Comparison of ENCODE assay signal across 19 cellular contexts in genomic region chr7:85095816-85096215, GRCh38.
A peak's percentile ranks its signal among the peaks of the same experiment; 100 is the strongest.
DNase-seq lines count a peak whose midpoint lies in the region; ATAC-seq, FAIRE-seq and TF ChIP-seq lines count a peak whose summit lies in the region.
"Had no signal": no experiment of that assay in that cellular context is flagged by ENCODE, and none has a peak within 500 bp of the region (broad histone marks: within the 10 kb centered on the region; RNA-seq: fewer than 3 reads in every experiment).

No MANE protein-coding gene starts in this region.

- ATAC-seq in Right ventricle myocardium inferior: no peak
- ATAC-seq in aorta (ENCODE audit: low FRiP score): peak; percentile 67
- ATAC-seq in T-helper 17 cell: no peak
- ATAC-seq in HG03442 (IDR thresholded peaks at IDR 0.05; ENCODE audit: unreplicated experiment): no peak

- H3K4me1 ChIP-seq in left ventricle myocardium inferior: peaks cover 20% of the 10 kb centered on the region
- no peaks in the 10 kb centered on the region for H3K4me1 ChIP-seq in keratinocyte (ENCODE audit: control insufficient read depth, extremely low read depth, insufficient read depth, low read length)
- H3K4me1 ChIP-seq in aorta (ENCODE audit: control insufficient read depth in 1 of 2, insufficient read depth in 2 of 2, low read length in 2 of 2): peaks cover 0 to 3% of the 10 kb centered on the region in 2 donors

- no peak overlapping the region for H3K9ac ChIP-seq in keratinocyte (ENCODE audit: control insufficient read depth, extremely low read depth, insufficient read depth, low read length)

- dilution Hi-C loops in keratinocyte (cut with MboI; ENCODE audit: extremely low pct_ligation_motif_present, low sequenced_read_pairs): no loop called here

- H3K27me3 Mint-ChIP-seq in T-helper 17 cell: no peaks in the 10 kb centered on the region
- H3K27me3 Mint-ChIP-seq: CD4-positive, alpha-beta T cell had no signal

- no peak for DNase-seq in left ventricle myocardium inferior
- DNase-seq in Right ventricle myocardium inferior (ENCODE audit: missing footprints): no peak
- no peak for DNase-seq in coronary artery (ENCODE audit: low spot score)
- no peak for DNase-seq in keratinocyte (ENCODE audit: low read depth, low spot score)
- no peak for DNase-seq in aorta
- DNase-seq in T-helper 17 cell: no peak
- DNase-seq in SK-N-DZ (ENCODE audit: low spot score): no peak
- DNase-seq: CD4-positive, alpha-beta T cell; KBM-7; NCI-H1417 treated with DMSO at 0.1 percent for 48 hours; NCI-H187 treated with DMSO at 0.1 percent for 48 hours; NCI-H226; NCI-H524 treated with DMSO at 0.1 percent for 48 hours; SIG-M5 had no signal

- H3K79me2 ChIP-seq in keratinocyte (ENCODE audit: control insufficient read depth, insufficient read depth, low read length): no peaks in the 10 kb centered on the region

- H3K4me2 ChIP-seq in keratinocyte (ENCODE audit: control insufficient read depth, extremely low read depth, insufficient read depth, low read depth, low read length): no peak overlapping the region

- FAIRE-seq in keratinocyte (lab: Jason Lieb, UNC): peak; percentile 39
- FAIRE-seq: A204.1, GM12892, GM18507, H54 had no signal

- no peak overlapping the region for H3K4me3 Mint-ChIP-seq in T-helper 17 cell
- H3K4me3 Mint-ChIP-seq: CD4-positive, alpha-beta T cell had no signal

- no peaks in the 10 kb centered on the region for H4K20me1 ChIP-seq in keratinocyte (ENCODE audit: control insufficient read depth, extremely low read depth, insufficient read depth, low read length)

- TF ChIP-seq CTCF in left ventricle myocardium inferior (IDR thresholded peaks at IDR 0.05; ENCODE audit: borderline replicate concordance) (no peak), coronary artery (IDR thresholded peaks at IDR 0.05) (no peak), keratinocyte (optimal IDR thresholded peaks at IDR 0.05 in 1 of 3, IDR thresholded peaks at IDR 0.05 in 1 of 3, conservative IDR thresholded peaks at IDR 0.05 in 1 of 3; ENCODE audit: extremely low read depth in 1 of 3, insufficient read depth in 2 of 3, low read length in 3 of 3) (no peak)

- H3K4me1 Mint-ChIP-seq in T-helper 17 cell: no peaks in the 10 kb centered on the region

- H3K4me3 ChIP-seq in left ventricle myocardium inferior (no peak overlapping the region), coronary artery (no peak overlapping the region), keratinocyte (ENCODE audit: control insufficient read depth in 2 of 3, extremely low read depth in 1 of 3, insufficient read depth in 2 of 3, low read depth in 1 of 3, low read length in 3 of 3) (no peak overlapping the region), aorta (ENCODE audit: low read length in 2 of 2) (no peak overlapping the region)

- intact Hi-C loops in left ventricle myocardium inferior (cut with micrococcal nuclease) (no loop called here), Right ventricle myocardium inferior (cut with DNase I) (no loop called here), aorta (cut with DNase I) (no loop called here)

- H3K36me3 ChIP-seq in left ventricle myocardium inferior (no peaks in the 10 kb centered on the region), keratinocyte (ENCODE audit: control insufficient read depth in 2 of 2, extremely low read depth in 1 of 2, insufficient read depth in 2 of 2, low read length in 2 of 2) (no peaks in the 10 kb centered on the region), aorta (ENCODE audit: control insufficient read depth in 1 of 2, insufficient read depth in 2 of 2, low read length in 1 of 2) (no peaks in the 10 kb centered on the region)

- H3K27ac Mint-ChIP-seq in T-helper 17 cell: no peak overlapping the region
- H3K27ac Mint-ChIP-seq: CD4-positive, alpha-beta T cell had no signal

- no peaks in the 10 kb centered on the region for H3K9me3 ChIP-seq in left ventricle myocardium inferior (replicated peaks)
- no peaks in the 10 kb centered on the region for H3K9me3 ChIP-seq in keratinocyte (ENCODE audit: control insufficient read depth, low read depth, low read length)
- H3K9me3 ChIP-seq in aorta (ENCODE audit: control insufficient read depth, low read length): no peaks in the 10 kb centered on the region
- no peaks in the 10 kb centered on the region for H3K9me3 ChIP-seq in T-helper 17 cell (ENCODE audit: control insufficient read depth, low read length, poor library complexity, severe bottlenecking)

- no peaks in the 10 kb centered on the region for H3K27me3 ChIP-seq in left ventricle myocardium inferior (ENCODE audit: low read depth)
- H3K27me3 ChIP-seq in keratinocyte (ENCODE audit: control insufficient read depth, extremely low read depth, insufficient read depth, low read length): no peaks in the 10 kb centered on the region
- H3K27me3 ChIP-seq in aorta (ENCODE audit: control insufficient read depth in 1 of 2, insufficient read depth in 2 of 2, low read length in 1 of 2): no peaks in the 10 kb centered on the region

- no peaks in the 10 kb centered on the region for H3K9me1 ChIP-seq in keratinocyte (ENCODE audit: control insufficient read depth, extremely low read depth, insufficient read depth, low read length)

- H3K36me3 Mint-ChIP-seq in T-helper 17 cell (ENCODE audit: low read depth): no peaks in the 10 kb centered on the region

- peak overlapping the region; percentile 48 for H3K27ac ChIP-seq in left ventricle myocardium inferior (replicated peaks)
- peak overlapping the region; percentile 37 to 64 for H3K27ac ChIP-seq in coronary artery
- H3K27ac ChIP-seq in keratinocyte (ENCODE audit: control insufficient read depth, insufficient read depth, low read length): no peak overlapping the region
- no peak overlapping the region for H3K27ac ChIP-seq in aorta (ENCODE audit: low read depth in 1 of 2, low read length in 2 of 2)

- WGBS in aorta, 2 donors: 1 to 6% methylated on average over 2 of the region's 2 CpGs

- no peak overlapping the region for H2AFZ ChIP-seq in keratinocyte (ENCODE audit: control insufficient read depth, low read length)

Comparison
In these comparisons a context has a peak if more than half of its experiments do, and no peak if none do; other contexts are left out.
1. H3K27ac ChIP-seq: peak in left ventricle myocardium inferior (single experiment) and coronary artery (2 of 2); none in keratinocyte (single experiment) and aorta (0 of 2).